Comparison of ENCODE assay signal across 2 cellular contexts in the genomic region with DNA sequence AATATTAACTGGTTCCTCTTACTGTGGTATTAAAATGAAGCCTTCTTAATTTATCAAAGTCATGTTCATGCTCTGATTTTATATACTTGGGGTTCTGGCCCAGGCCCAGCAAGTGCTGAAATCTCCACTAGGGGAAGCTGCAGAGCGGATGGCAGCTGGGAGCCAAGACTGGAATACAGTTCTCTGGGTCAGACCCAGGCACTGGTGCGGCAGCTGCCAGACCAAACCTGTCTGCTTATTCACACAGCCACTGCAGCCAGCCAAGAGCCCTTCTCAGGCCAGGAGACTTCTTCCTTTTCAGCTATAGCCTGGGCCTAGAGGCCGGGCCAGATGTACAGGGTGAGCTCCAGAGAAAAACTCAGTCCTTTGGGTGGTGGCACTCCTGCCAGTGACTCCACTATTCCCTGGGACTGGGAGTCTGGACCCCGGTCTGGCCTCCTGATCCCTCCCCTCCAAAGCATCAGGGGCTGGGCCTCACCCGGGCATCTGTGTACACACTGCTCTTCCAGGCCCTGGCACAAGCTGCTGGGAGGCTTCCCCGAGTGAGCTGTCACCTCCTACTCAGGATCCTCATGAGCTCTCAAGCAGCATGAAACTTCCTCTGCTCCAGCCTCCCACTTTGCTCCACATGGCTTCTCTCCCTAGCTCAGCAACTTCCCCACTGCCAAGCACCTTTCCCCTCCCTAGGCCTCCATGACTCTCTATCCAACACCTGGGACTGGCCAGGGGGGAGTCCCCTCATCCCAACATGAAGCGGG.
TF ChIP-seq lines count a peak whose summit lies in the region.

No MANE protein-coding gene starts in this region.

TF ChIP-seq in A549, 52 proteins besides CTCF, POLR2A, EP300 and RAD21:
- TF ChIP-seq ZNF302 (CRISPR knock-in tag; IDR thresholded peaks at IDR 0.05) (no peak), MAFK (IDR thresholded peaks at IDR 0.05; ENCODE audit: partially characterized antibody) (no peak), HOXB5 (CRISPR knock-in tag; IDR thresholded peaks at IDR 0.05) (no peak), MAZ (IDR thresholded peaks at IDR 0.05; ENCODE audit: borderline replicate concordance, low read depth, low read length) (no peak), KDM5A (IDR thresholded peaks at IDR 0.05) (no peak), SMC3 (IDR thresholded peaks at IDR 0.05) (no peak)
- TF ChIP-seq, protein P1, sequence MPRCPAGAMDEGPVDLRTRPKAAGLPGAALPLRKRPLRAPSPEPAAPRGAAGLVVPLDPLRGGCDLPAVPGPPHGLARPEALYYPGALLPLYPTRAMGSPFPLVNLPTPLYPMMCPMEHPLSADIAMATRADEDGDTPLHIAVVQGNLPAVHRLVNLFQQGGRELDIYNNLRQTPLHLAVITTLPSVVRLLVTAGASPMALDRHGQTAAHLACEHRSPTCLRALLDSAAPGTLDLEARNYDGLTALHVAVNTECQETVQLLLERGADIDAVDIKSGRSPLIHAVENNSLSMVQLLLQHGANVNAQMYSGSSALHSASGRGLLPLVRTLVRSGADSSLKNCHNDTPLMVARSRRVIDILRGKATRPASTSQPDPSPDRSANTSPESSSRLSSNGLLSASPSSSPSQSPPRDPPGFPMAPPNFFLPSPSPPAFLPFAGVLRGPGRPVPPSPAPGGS (IDR thresholded peaks at IDR 0.05) = no peak
- TF ChIP-seq, protein P2, sequence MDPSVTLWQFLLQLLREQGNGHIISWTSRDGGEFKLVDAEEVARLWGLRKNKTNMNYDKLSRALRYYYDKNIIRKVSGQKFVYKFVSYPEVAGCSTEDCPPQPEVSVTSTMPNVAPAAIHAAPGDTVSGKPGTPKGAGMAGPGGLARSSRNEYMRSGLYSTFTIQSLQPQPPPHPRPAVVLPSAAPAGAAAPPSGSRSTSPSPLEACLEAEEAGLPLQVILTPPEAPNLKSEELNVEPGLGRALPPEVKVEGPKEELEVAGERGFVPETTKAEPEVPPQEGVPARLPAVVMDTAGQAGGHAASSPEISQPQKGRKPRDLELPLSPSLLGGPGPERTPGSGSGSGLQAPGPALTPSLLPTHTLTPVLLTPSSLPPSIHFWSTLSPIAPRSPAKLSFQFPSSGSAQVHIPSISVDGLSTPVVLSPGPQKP (IDR thresholded peaks at IDR 0.05; ENCODE audit: low read depth, low read length) = no peak

TF ChIP-seq in IMR-90, 13 proteins besides CTCF, POLR2A, EP300 and RAD21:
- TF ChIP-seq CHD1 (IDR thresholded peaks at IDR 0.05; ENCODE audit: low read depth, low read length) (no peak), BHLHE40 (IDR thresholded peaks at IDR 0.05; ENCODE audit: low read depth, low read length) (no peak), MXI1 (IDR thresholded peaks at IDR 0.05; ENCODE audit: borderline replicate concordance, low read depth, low read length) (peak; percentile 76; the same call in 1 of the 2 replicates), SMC3 (IDR thresholded peaks at IDR 0.05; ENCODE audit: low read depth, low read length) (peak; percentile 22)
- TF ChIP-seq, protein P2 (IDR thresholded peaks at IDR 0.05; ENCODE audit: borderline replicate concordance, low read depth, low read length) = no peak
